Comparison of ENCODE assay signal across 8 cellular contexts in the genomic region with DNA sequence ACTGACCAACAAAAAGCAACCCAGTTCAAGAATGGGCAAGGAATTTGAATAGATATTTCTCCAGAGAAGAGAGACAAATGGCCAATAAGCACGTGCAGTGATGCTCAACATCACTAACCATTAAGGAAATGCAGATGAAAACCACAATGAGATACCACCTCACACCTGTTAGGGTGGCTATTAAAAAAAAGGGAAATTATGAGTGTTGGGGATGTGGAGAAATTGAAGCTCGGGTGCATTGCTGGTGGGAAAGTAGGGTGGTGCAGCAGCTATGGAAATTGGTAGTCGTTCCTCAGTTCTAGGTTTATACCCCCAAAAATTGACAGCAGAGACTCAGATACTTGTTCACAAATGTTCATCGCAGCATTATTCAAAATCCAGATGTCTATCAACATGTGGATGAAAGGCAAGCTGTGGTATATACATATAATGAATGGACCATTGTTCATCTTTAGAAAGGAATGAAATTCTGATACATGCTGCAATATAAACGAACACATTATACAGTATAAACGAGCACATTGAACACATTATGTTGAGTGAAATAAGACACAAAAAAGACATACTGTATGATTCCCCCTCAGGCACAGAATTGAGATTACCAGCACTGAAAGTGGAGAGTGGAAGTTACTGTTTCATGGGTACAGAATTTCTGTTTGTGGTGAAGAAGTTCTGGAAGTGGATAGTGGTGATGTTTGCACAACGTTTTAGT. TPM values are rescaled to one million over a fixed set of nuclear protein-coding genes. Genes with fewer than 3 reads are reported as not detected.
DNase-seq lines count a peak whose midpoint lies in the region; ATAC-seq and TF ChIP-seq lines count a peak whose summit lies in the region.

No MANE protein-coding gene starts in this region.

- H3K27ac ChIP-seq in mammary epithelial cell (ENCODE audit: insufficient read depth, low read depth, low read length) (peak overlapping the region; percentile 66), muscle layer of duodenum (ENCODE audit: low read length) (peak overlapping the region; percentile 96)

- DNase-seq in GM12864 (ENCODE audit: low read depth) (no peak), KBM-7 (peak; percentile 41), mammary epithelial cell (no peak), NCI-H748 (lab: John Stamatoyannopoulos, UW; ENCODE audit: unreplicated experiment) (no peak), UCSD-AML1 (lab: John Stamatoyannopoulos, UW; ENCODE audit: unreplicated experiment) (no peak), NCI-H345 treated with DMSO at 0.1 percent for 48 hours (lab: John Stamatoyannopoulos, UW; ENCODE audit: unreplicated experiment) (no peak)

- H3K4me1 ChIP-seq in mammary epithelial cell (ENCODE audit: insufficient read depth, low read length): peaks cover 14% of the 10 kb centered on the region
- peaks cover 7 to 47% of the 10 kb centered on the region in 2 donors for H3K4me1 ChIP-seq in muscle layer of duodenum (ENCODE audit: control insufficient read depth in 1 of 2, insufficient read depth in 2 of 2, low read length in 2 of 2)

- CTCF ChIA-PET in mammary epithelial cell (lab: Charles Lee; ENCODE audit: low non-redundant PET): no interaction called here

- TSS peak; percentile 56 for BruUV-seq in mammary epithelial cell (replicated peaks; lab: Mats Ljungman, UMichigan)

- H2AFZ ChIP-seq in mammary epithelial cell (ENCODE audit: low read depth, low read length): peak overlapping the region; percentile 90

- H3K79me2 ChIP-seq in mammary epithelial cell (ENCODE audit: insufficient read depth, low read length): peaks cover 58% of the 10 kb centered on the region

- no peaks in the 10 kb centered on the region for H3K27me3 ChIP-seq in mammary epithelial cell (ENCODE audit: insufficient read depth, low read length)
- H3K27me3 ChIP-seq in muscle layer of duodenum (ENCODE audit: low read depth, low read length): no peaks in the 10 kb centered on the region

- in situ Hi-C loops in KBM-7 (cut with MboI; ENCODE audit: low pct_unique_long_range_greater_than_20kb, low sequenced_read_pairs) (no loop called here), mammary epithelial cell (cut with MboI; ENCODE audit: low sequenced_read_pairs in 2 of 2) (no loop called here)

- H4K20me1 ChIP-seq in mammary epithelial cell (ENCODE audit: insufficient read depth, low read length): no peaks in the 10 kb centered on the region

- no peak for ATAC-seq in HG03521 (IDR thresholded peaks at IDR 0.05; ENCODE audit: unreplicated experiment)

- no peak for TF ChIP-seq CTCF in GM12864 (IDR thresholded peaks at IDR 0.05; ENCODE audit: low read depth, low read length, missing control alignments)
- TF ChIP-seq CTCF in mammary epithelial cell (conservative IDR thresholded peaks at IDR 0.05 in 1 of 2, IDR thresholded peaks at IDR 0.05 in 1 of 2; ENCODE audit: extremely low read depth in 1 of 2, insufficient read depth in 1 of 2, low read depth in 1 of 2, low read length in 2 of 2): no peak

- H3K4me3 ChIP-seq in GM12864 (ENCODE audit: low read depth, low read length) (peak overlapping the region; percentile 93), mammary epithelial cell (replicated peaks in 1 of 3; ENCODE audit: insufficient read depth in 1 of 3, low read depth in 2 of 3, low read length in 3 of 3) (peak overlapping the region; percentile 82 to 88 (median 87)), muscle layer of duodenum (ENCODE audit: low read depth in 1 of 2, low read length in 2 of 2) (peak overlapping the region; percentile 78 to 87)

- 6% methylated on average over 6 of the region's 7 CpGs for WGBS in mammary epithelial cell (ENCODE audit: low coverage, missing lambda C conversion rate)

- intact Hi-C loops in mammary epithelial cell (cut with micrococcal nuclease): loop anchor here (2.0 kb wide), 1 partner anchor 32 kb away; no protein-coding TSS in a partner anchor

- peak overlapping the region; percentile 84 for H3K4me2 ChIP-seq in mammary epithelial cell (ENCODE audit: insufficient read depth, low read depth, low read length)

- no peaks in the 10 kb centered on the region for H3K9me3 ChIP-seq in mammary epithelial cell (replicated peaks; ENCODE audit: insufficient read depth, low read length)
- no peaks in the 10 kb centered on the region for H3K9me3 ChIP-seq in muscle layer of duodenum (ENCODE audit: control insufficient read depth in 1 of 2, low read length in 2 of 2)

- no peaks in the 10 kb centered on the region for H3K36me3 ChIP-seq in mammary epithelial cell (ENCODE audit: insufficient read depth, low read length)
- H3K36me3 ChIP-seq in muscle layer of duodenum (ENCODE audit: control insufficient read depth in 1 of 2, insufficient read depth in 2 of 2, low read length in 2 of 2): no peaks in the 10 kb centered on the region

- H3K9ac ChIP-seq in mammary epithelial cell (ENCODE audit: insufficient read depth, low read length): peak overlapping the region; percentile 67

- dilution Hi-C loops in mammary epithelial cell (cut with HindIII; ENCODE audit: low sequenced_read_pairs): no loop called here

RNA-seq across cellular contexts. Expression of gene CHAMP1, which starts 0.9 kb away (rescaled TPM):
- 10 to 100 TPM in 1 of 2 donors, 1 to 10 TPM in 1; 8.2 to 21.0 TPM for total RNA-seq in mammary epithelial cell
- polyA plus RNA-seq in mammary epithelial cell: 24.3 TPM
- polyA minus RNA-seq in mammary epithelial cell: 37.6 TPM

RNA-seq across cellular contexts. Expression of gene UPF3A, which starts 33.8 kb away (rescaled TPM):
- total RNA-seq in mammary epithelial cell: 10 to 100 TPM; 17.8 to 36.3 TPM
- polyA plus RNA-seq in mammary epithelial cell: 20.2 TPM
- 12.1 TPM for polyA minus RNA-seq in mammary epithelial cell
